8 cellular contexts compared by ENCODE assay signal in the genomic region with DNA sequence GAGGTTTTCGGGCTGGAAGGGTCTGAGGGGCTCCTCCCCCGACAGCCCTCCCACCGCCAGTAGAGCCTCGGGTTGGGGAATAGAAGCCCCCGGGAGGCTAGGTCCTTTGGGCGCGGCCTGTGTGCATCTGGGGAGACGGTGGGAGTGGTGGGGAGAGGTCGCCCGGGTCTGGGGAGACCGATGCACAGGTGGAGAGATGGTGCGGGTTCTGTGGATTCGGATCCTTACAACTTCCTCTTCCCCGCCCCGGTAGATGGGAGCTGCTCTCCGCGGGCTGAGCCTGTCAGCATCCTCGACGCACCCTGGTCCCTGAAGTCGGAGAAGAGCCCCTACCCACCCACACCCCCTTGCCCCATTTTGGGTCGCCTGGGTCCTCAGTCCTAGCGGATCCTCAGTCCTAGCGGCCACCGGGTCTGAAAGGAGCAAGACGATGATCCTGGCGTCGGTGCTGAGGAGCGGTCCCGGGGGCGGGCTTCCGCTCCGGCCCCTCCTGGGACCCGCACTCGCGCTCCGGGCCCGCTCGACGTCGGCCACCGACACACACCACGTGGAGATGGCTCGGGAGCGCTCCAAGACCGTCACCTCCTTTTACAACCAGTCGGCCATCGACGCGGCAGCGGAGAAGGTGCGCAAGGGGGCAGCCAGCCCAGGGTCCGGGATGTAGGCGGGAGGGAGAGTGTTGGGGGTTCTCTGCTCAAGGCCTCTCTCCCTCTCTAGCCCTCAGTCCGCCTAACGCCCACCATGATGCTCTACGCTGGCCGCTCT. TPM values are rescaled to one million over a fixed set of nuclear protein-coding genes. Genes with fewer than 3 reads are reported as not detected.
A peak's percentile ranks its signal among the peaks of the same experiment; 100 is the strongest.
DNase-seq lines count a peak whose midpoint lies in the region; ATAC-seq and TF ChIP-seq lines count a peak whose summit lies in the region.

No MANE protein-coding gene starts in this region.

- no peak for DNase-seq in AG09309 (ENCODE audit: low read depth)
- DNase-seq in coronary artery (ENCODE audit: low spot score) = no peak
- DNase-seq in erythroblast (lab: John Stamatoyannopoulos, UW) = no peak
- no peak for DNase-seq in NK-92 treated with Interleukin-12 subunit alpha and Interleukin-12 subunit beta, amount 100 ng/mL, for 24 hours (lab: John Stamatoyannopoulos, UW)
- no peak for DNase-seq in SK-N-DZ (ENCODE audit: low spot score)

- no peak for ATAC-seq in HG02610 (IDR thresholded peaks at IDR 0.05; ENCODE audit: unreplicated experiment)

- peak overlapping the region; percentile 87 for H3K9ac ChIP-seq in KMS-11

- H3K4me2 ChIP-seq in KMS-11 = peak overlapping the region; percentile 98

- H3K36me3 ChIP-seq in KMS-11 (ENCODE audit: insufficient read depth) (no peaks in the 10 kb centered on the region), muscle layer of duodenum (ENCODE audit: control insufficient read depth in 1 of 2, insufficient read depth in 2 of 2, low read length in 2 of 2) (peaks cover 21 to 41% of the 10 kb centered on the region in 2 donors)

- H3K27ac ChIP-seq in KMS-11 (peak overlapping the region; percentile 87), coronary artery (peak overlapping the region; percentile 83 to 87), muscle layer of duodenum (ENCODE audit: low read length) (peak overlapping the region; percentile 45)

- no peaks in the 10 kb centered on the region for H4K20me1 ChIP-seq in KMS-11 (ENCODE audit: insufficient read depth)

- H3K9me3 ChIP-seq in muscle layer of duodenum (ENCODE audit: control insufficient read depth in 1 of 2, low read length in 2 of 2) = no peaks in the 10 kb centered on the region

- TF ChIP-seq CTCF in AG09309 (IDR thresholded peaks at IDR 0.05; ENCODE audit: control insufficient read depth, insufficient read depth, low read depth, low read length, missing control alignments) = no peak
- no peak for TF ChIP-seq CTCF in KMS-11 (conservative IDR thresholded peaks at IDR 0.05; ENCODE audit: low read depth, low read length)
- TF ChIP-seq CTCF in coronary artery (IDR thresholded peaks at IDR 0.05) = no peak

- peak overlapping the region; percentile 75 for H2AFZ ChIP-seq in KMS-11 (ENCODE audit: low read depth)

- no peak for TF ChIP-seq POLR2A in erythroblast (IDR thresholded peaks at IDR 0.05; ENCODE audit: low read length)

- H3K4me1 ChIP-seq in KMS-11 (ENCODE audit: low read depth, poor library complexity, severe bottlenecking) = peaks cover 21% of the 10 kb centered on the region
- peaks cover 4 to 14% of the 10 kb centered on the region in 2 donors for H3K4me1 ChIP-seq in muscle layer of duodenum (ENCODE audit: control insufficient read depth in 1 of 2, insufficient read depth in 2 of 2, low read length in 2 of 2)

- H3K79me2 ChIP-seq in KMS-11 (ENCODE audit: insufficient read depth, low read depth) = peaks cover 14% of the 10 kb centered on the region; the same call in 1 of the 2 replicates

- H3K4me3 ChIP-seq in AG09309 (ENCODE audit: control insufficient read depth, low read depth, low read length) = peak overlapping the region; percentile 66
- no peak overlapping the region for H3K4me3 ChIP-seq in KMS-11 (IDR thresholded peaks at IDR 0.05; ENCODE audit: insufficient read depth, low read depth, low read length)
- H3K4me3 ChIP-seq in coronary artery = peak overlapping the region; percentile 76
- H3K4me3 ChIP-seq in muscle layer of duodenum (ENCODE audit: low read depth in 1 of 2, low read length in 2 of 2) = peak overlapping the region; percentile 61 to 93

- H3K27me3 ChIP-seq in KMS-11 (ENCODE audit: insufficient read depth, low read depth) (no peaks in the 10 kb centered on the region), muscle layer of duodenum (ENCODE audit: low read depth, low read length) (no peaks in the 10 kb centered on the region)

RNA-seq across cellular contexts. Expression of a gene that starts 0.8 kb away (rescaled TPM):
- polyA plus RNA-seq in SK-N-DZ (2014; cell fraction: cytosol; rRNA removed) = 24.8 and 28.5 TPM in 2 replicates
- 32.7 and 47.2 TPM in 2 replicates for polyA plus RNA-seq in SK-N-DZ (2014; cell fraction: nucleus; rRNA removed)

RNA-seq across cellular contexts. Expression of a gene that starts 8.5 kb away (rescaled TPM):
- polyA plus RNA-seq in SK-N-DZ (2014; cell fraction: cytosol; rRNA removed) = 116 and 121 TPM in 2 replicates
- polyA plus RNA-seq in SK-N-DZ (2014; cell fraction: nucleus; rRNA removed) = 109 and 110 TPM in 2 replicates

RNA-seq across cellular contexts. Expression of a gene that starts 14.4 kb away (rescaled TPM):
- polyA plus RNA-seq in SK-N-DZ (2014; cell fraction: cytosol; rRNA removed) = 152 and 159 TPM in 2 replicates
- polyA plus RNA-seq in SK-N-DZ (2014; cell fraction: nucleus; rRNA removed) = 119 and 126 TPM in 2 replicates

RNA-seq across cellular contexts. Expression of a gene that starts 20.2 kb away (rescaled TPM):
- polyA plus RNA-seq in SK-N-DZ (2014; cell fraction: cytosol; rRNA removed) = 2.0 and 4.6 TPM in 2 replicates
- 51.5 and 64.1 TPM in 2 replicates for polyA plus RNA-seq in SK-N-DZ (2014; cell fraction: nucleus; rRNA removed)

RNA-seq across cellular contexts. Expression of a gene that starts 26.6 kb away (rescaled TPM):
- polyA plus RNA-seq in SK-N-DZ (2014; cell fraction: cytosol; rRNA removed) = 0.70 and 1.0 TPM in 2 replicates
- 0.12 and 1.0 TPM in 2 replicates for polyA plus RNA-seq in SK-N-DZ (2014; cell fraction: nucleus; rRNA removed)
